In the genomic region with DNA sequence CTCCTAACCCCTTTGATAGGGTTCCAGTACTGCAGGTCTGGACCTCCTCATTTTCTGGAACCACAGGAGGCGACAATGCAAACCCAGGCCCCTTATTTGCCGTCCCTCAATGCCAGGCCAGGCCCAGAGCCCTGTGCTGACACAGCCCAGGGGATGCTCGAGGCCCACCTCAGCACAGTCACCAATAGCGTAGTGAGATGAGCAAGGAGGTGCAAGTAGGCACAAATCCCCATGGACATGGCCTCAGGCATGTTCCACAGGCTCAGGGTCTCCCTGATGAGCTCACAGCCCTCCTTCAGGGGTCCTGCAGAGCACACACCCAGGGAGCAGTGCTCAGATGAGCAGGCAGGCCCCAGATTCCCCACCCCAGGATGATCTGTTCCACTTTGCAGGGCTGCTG, we compare ENCODE assay signal across 19 cellular contexts. TPM values are rescaled to one million over a fixed set of nuclear protein-coding genes. Genes with fewer than 3 reads are reported as not detected.
"Had no signal": no experiment of that assay in that cellular context is flagged by ENCODE, and none has a peak within 500 bp of the region (broad histone marks: within the 10 kb centered on the region; RNA-seq: fewer than 3 reads in every experiment).

No MANE protein-coding gene starts in this region.

RNA-seq across cellular contexts. Expression of gene DBET, which starts 5.3 kb away (rescaled TPM):
- total RNA-seq: activated naive CD4-positive, alpha-beta T cell treated with anti-CD3 and anti-CD28 coated beads, Interleukin-2, amount 50 U/mL, for 72 hours; activated naive CD8-positive, alpha-beta T cell treated with anti-CD3 and anti-CD28 coated beads for 36 hours; activated naive CD8-positive, alpha-beta T cell treated with anti-CD3 and anti-CD28 coated beads, Interleukin-2, amount 10 ng/mL, durations not matched to agents 7 days and 5 days; activated T-cell treated with anti-CD3 and anti-CD28 coated beads, Interleukin-2, amount 50 U/mL, for 72 hours; activated T-helper 1 cell treated with anti-CD3 and anti-CD28 coated beads, Interleukin-12 subunit alpha, Interleukin-12 subunit beta, Interleukin-2, Interleukin-4 antibody, amounts not matched to agents 30 ng/mL and 10 ng/mL and 1 ng/mL, durations not matched to agents 14 hours and 24 hours and 36 hours; activated T-helper 17 cell treated with anti-CD3 and anti-CD28 coated beads, Interleukin-2, amount 50 U/mL, for 72 hours; activated T-helper 2 cell treated with anti-CD3 and anti-CD28 coated beads, Interferon-gamma antibody, Interleukin-2, Interleukin-4, amounts not matched to agents 10 μg/mL and 5 μg/mL and 100 μg/mL, durations not matched to agents 14 hours and 24 hours and 36 hours; adrenal gland; aorta; ascending aorta; astrocyte; body of pancreas; breast epithelium; bronchial epithelial cell; cardiac muscle cell had no signal
- polyA plus RNA-seq: adipose tissue, adrenal gland, aorta, cardiac muscle cell had no signal

RNA-seq across cellular contexts. Expression of gene FRG2, which starts 31.9 kb away (rescaled TPM):
- total RNA-seq: activated naive CD4-positive, alpha-beta T cell treated with anti-CD3 and anti-CD28 coated beads for 36 hours; activated naive CD8-positive, alpha-beta T cell treated with anti-CD3 and anti-CD28 coated beads, Interleukin-2, amount 10 ng/mL, durations not matched to agents 7 days and 5 days; activated T-cell treated with anti-CD3 and anti-CD28 coated beads, Interleukin-2, amount 50 U/mL, for 4 hours; activated T-cell treated with anti-CD3 and anti-CD28 coated beads, Interleukin-2, amount 50 U/mL, for 72 hours; activated T-helper 1 cell treated with anti-CD3 and anti-CD28 coated beads, Interleukin-12 subunit alpha, Interleukin-12 subunit beta, Interleukin-2, Interleukin-4 antibody, amounts not matched to agents 30 ng/mL and 10 ng/mL and 1 ng/mL, durations not matched to agents 14 hours and 24 hours and 36 hours; activated T-helper 2 cell treated with anti-CD3 and anti-CD28 coated beads, Interferon-gamma antibody, Interleukin-2, Interleukin-4, amounts not matched to agents 10 μg/mL and 5 μg/mL and 100 μg/mL, durations not matched to agents 14 hours and 24 hours and 36 hours; adrenal gland; aorta; ascending aorta; astrocyte; body of pancreas; breast epithelium; bronchial epithelial cell; cardiac muscle cell; cardiac septum had no signal
- polyA plus RNA-seq: adrenal gland, aorta, cardiac muscle cell had no signal
